ENCODE assay signal across 8 cellular contexts in the genomic region with DNA sequence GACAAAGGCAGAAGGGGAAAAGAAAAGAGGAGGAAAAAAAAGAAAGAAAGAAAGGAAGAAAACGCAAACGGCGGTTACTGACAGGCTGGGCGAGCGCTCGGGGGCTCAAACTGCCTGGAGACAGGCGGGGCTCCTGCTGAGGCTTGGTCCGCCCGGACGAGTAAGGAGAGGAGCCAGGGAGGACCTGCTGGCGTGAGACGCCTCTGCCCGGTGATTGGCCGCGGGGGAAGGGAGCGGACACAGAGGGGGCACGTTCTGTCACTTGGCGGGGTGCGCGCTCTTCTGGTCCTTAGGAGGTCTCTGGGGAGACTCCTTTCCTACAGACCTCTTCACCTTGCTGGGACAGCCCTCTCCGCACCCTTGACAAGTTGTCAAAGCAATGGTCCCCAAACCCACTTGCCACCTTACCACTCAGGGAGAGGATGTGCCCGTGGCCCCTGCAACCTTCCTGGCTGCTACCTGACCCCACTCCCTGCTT. TPM values are rescaled to one million over a fixed set of nuclear protein-coding genes. Genes with fewer than 3 reads are reported as not detected.
DNase-seq lines count a peak whose midpoint lies in the region; ATAC-seq and TF ChIP-seq lines count a peak whose summit lies in the region.

No MANE protein-coding gene starts in this region.

- H3K36me3 ChIP-seq in lung (ENCODE audit: control insufficient read depth in 2 of 2, insufficient read depth in 2 of 2, low read length in 2 of 2) = no peaks in the 10 kb centered on the region
- no peaks in the 10 kb centered on the region for H3K36me3 ChIP-seq in upper lobe of right lung

- peak overlapping the region; percentile 83 for H3K4me3 ChIP-seq in AG04449 (ENCODE audit: low read depth, low read length)
- peak overlapping the region; percentile 56 for H3K4me3 ChIP-seq in lung
- H3K4me3 ChIP-seq in upper lobe of right lung = peak overlapping the region; percentile 80

- H3K4me1 ChIP-seq in lung (ENCODE audit: control insufficient read depth in 2 of 2, insufficient read depth in 2 of 2, low read length in 2 of 2) = peaks cover 2 to 7% of the 10 kb centered on the region in 2 donors
- peaks cover 16% of the 10 kb centered on the region for H3K4me1 ChIP-seq in upper lobe of right lung

- POLR2A ChIA-PET in AG04449 (lab: Yijun Ruan, JAX) = interaction anchor here (0.8 to 2.0 kb wide), 3 partner anchors 9 to 34 kb away, joined by 3 to 15 read pairs (median 5); no protein-coding TSS in a partner anchor

- H3K27ac Mint-ChIP-seq in central memory CD8-positive, alpha-beta T cell (ENCODE audit: low read depth) = peak overlapping the region; percentile 98

- H3K9me3 Mint-ChIP-seq in central memory CD8-positive, alpha-beta T cell = no peaks in the 10 kb centered on the region

- 1% methylated on average over 17 to 22 of the region's 22 CpGs for WGBS in lung, 2 donors

- peak; percentile 42 for ATAC-seq in HG02623 (IDR thresholded peaks at IDR 0.05; ENCODE audit: unreplicated experiment)
- ATAC-seq in central memory CD8-positive, alpha-beta T cell (replicated peaks; ENCODE audit: extremely low read depth, poor library complexity, severe bottlenecking) = peak; percentile 27
- ATAC-seq in lung (ENCODE audit: insufficient read depth, low FRiP score) = peak; percentile 17
- peak; percentile 61 for ATAC-seq in upper lobe of right lung

- H3K4me1 Mint-ChIP-seq in central memory CD8-positive, alpha-beta T cell = peaks cover 25% of the 10 kb centered on the region

- CTCF ChIA-PET in AG04449 (lab: Yijun Ruan, JAX) = no interaction called here

- intact Hi-C loops in upper lobe of right lung (cut with DNase I) = no loop called here

- TF ChIP-seq CTCF in AG04449 (IDR thresholded peaks at IDR 0.05; ENCODE audit: insufficient read depth, low read length, missing control alignments) (no peak), GM13977 (IDR thresholded peaks at IDR 0.05; ENCODE audit: extremely low read depth, insufficient read depth, missing control alignments) (no peak), lung (IDR thresholded peaks at IDR 0.05; ENCODE audit: control extremely low read depth, extremely low read depth) (no peak), upper lobe of right lung (IDR thresholded peaks at IDR 0.05) (no peak)

- peaks cover 40% of the 10 kb centered on the region for H3K27me3 Mint-ChIP-seq in central memory CD8-positive, alpha-beta T cell

- peaks cover 8% of the 10 kb centered on the region for H3K36me3 Mint-ChIP-seq in central memory CD8-positive, alpha-beta T cell (ENCODE audit: insufficient read depth)

- H3K27me3 ChIP-seq in lung (ENCODE audit: control insufficient read depth, insufficient read depth) (no peaks in the 10 kb centered on the region), upper lobe of right lung (peaks cover 21% of the 10 kb centered on the region)

- in situ Hi-C loops in GM13977 (cut with MboI; ENCODE audit: low pct_unique_long_range_greater_than_20kb, low sequenced_read_pairs, unreplicated experiment) = no loop called here

- H3K9me3 ChIP-seq in lung (ENCODE audit: control insufficient read depth in 2 of 2, insufficient read depth in 1 of 2, low read length in 1 of 2) = no peaks in the 10 kb centered on the region
- no peaks in the 10 kb centered on the region for H3K9me3 ChIP-seq in upper lobe of right lung

- peak overlapping the region; percentile 92 to 94 for H3K27ac ChIP-seq in lung (ENCODE audit: low read depth in 1 of 2, low read length in 1 of 2)
- peak overlapping the region; percentile 97 for H3K27ac ChIP-seq in upper lobe of right lung

- peak overlapping the region; percentile 99 for H3K4me3 Mint-ChIP-seq in central memory CD8-positive, alpha-beta T cell

- DNase-seq in AG04449 (ENCODE audit: low read depth, low spot score) = no peak
- peak; percentile 78 for DNase-seq in GM13977 (ENCODE audit: low spot score)
- peak; percentile 94 for DNase-seq in NCI-H2029 (lab: John Stamatoyannopoulos, UW)
- no peak for DNase-seq in central memory CD8-positive, alpha-beta T cell (ENCODE audit: low spot score in 2 of 2)
- DNase-seq in lung (ENCODE audit: low spot score) = no peak
- no peak for DNase-seq in upper lobe of right lung
- no peak for DNase-seq in retina

RNA-seq across cellular contexts. Expression of gene PIK3R3, which starts 0.8 kb away (rescaled TPM):
- total RNA-seq in lung (10 to 100 TPM; 14.0 to 36.7 TPM), upper lobe of right lung (79.8 TPM)
- 10 to 100 TPM in 1 of 2 donors, 1 to 10 TPM in 1; 9.1 to 20.1 TPM for polyA plus RNA-seq in lung

RNA-seq across cellular contexts. Expression of gene TSPAN1, which starts 41.7 kb away (rescaled TPM):
- total RNA-seq in lung (100 to 1,000 TPM in 1 of 2 donors, 10 to 100 TPM in 1; 45.3 to 174 TPM), upper lobe of right lung (6.9 TPM)
- polyA plus RNA-seq in lung = 100 to 1,000 TPM; 105 to 174 TPM

RNA-seq across cellular contexts. Expression of gene P3R3URF, which starts 43.1 kb away (rescaled TPM):
- total RNA-seq in lung = not detected
- polyA plus RNA-seq in lung = not detected
- total RNA-seq in upper lobe of right lung = not detected

Comparison
In these comparisons a context has a peak if more than half of its experiments do, and no peak if none do; other contexts are left out.
1. DNase-seq: peak in GM13977 (single experiment) and NCI-H2029 (single experiment); none in AG04449 (single experiment), central memory CD8-positive, alpha-beta T cell (0 of 2), lung (single experiment), upper lobe of right lung (single experiment) and retina (single experiment).
2. Peak in every context shown above with its lines, with median percentiles within 50 percentile points of each other: H3K4me3 ChIP-seq and ATAC-seq.